Comparison of ENCODE assay signal across 27 cellular contexts in genomic region chr22:27616033-27616432, GRCh38.
"Had no signal": no experiment of that assay in that cellular context is flagged by ENCODE, and none has a peak within 500 bp of the region (broad histone marks: within the 10 kb centered on the region; RNA-seq: fewer than 3 reads in every experiment).

No MANE protein-coding gene starts in this region.

- H3K27me3 ChIP-seq: cardiac muscle cell, pancreas had no signal

- H3K27ac Mint-ChIP-seq: activated B cell treated with CpG ODN at 0.5 μM for 24 hours; activated CD4-positive, alpha-beta T cell treated with anti-CD3 and anti-CD28 coated beads for 36 hours; activated CD8-positive, alpha-beta memory T cell treated with anti-CD3 and anti-CD28 coated beads, Interleukin-2, amount 10 ng/mL, durations not matched to agents 7 days and 5 days; activated CD8-positive, alpha-beta T cell treated with anti-CD3 and anti-CD28 coated beads, Interleukin-2, amount 10 ng/mL, durations not matched to agents 7 days and 5 days; activated naive CD8-positive, alpha-beta T cell; activated T-helper 2 cell treated with anti-CD3 and anti-CD28 coated beads, Interferon-gamma antibody, Interleukin-2, Interleukin-4, amounts not matched to agents 10 μg/mL and 5 μg/mL and 100 μg/mL, durations not matched to agents 14 hours and 24 hours and 36 hours; naive B cell; nephron progenitor cell; stimulated activated naive B cell treated with anti-CD40 and anti-IgM and Interleukin-4, amounts not matched to agents 10 μg/mL and 1 μg/mL and 100 μg/mL, for 72 hours had no signal

- H3K4me3 Mint-ChIP-seq: activated B cell treated with CpG ODN at 0.5 μM for 24 hours; activated CD4-positive, alpha-beta T cell treated with anti-CD3 and anti-CD28 coated beads for 36 hours; activated CD8-positive, alpha-beta memory T cell treated with anti-CD3 and anti-CD28 coated beads, Interleukin-2, amount 10 ng/mL, durations not matched to agents 7 days and 5 days; activated CD8-positive, alpha-beta T cell treated with anti-CD3 and anti-CD28 coated beads, Interleukin-2, amount 10 ng/mL, durations not matched to agents 7 days and 5 days; activated naive CD8-positive, alpha-beta T cell; nephron progenitor cell; stimulated activated naive B cell treated with anti-CD40 and anti-IgM and Interleukin-4, amounts not matched to agents 10 μg/mL and 1 μg/mL and 100 μg/mL, for 72 hours had no signal

- H3K36me3 ChIP-seq: cardiac muscle cell, pancreas, sigmoid colon, stomach, thyroid gland, upper lobe of right lung had no signal

- ATAC-seq: activated CD4-positive, alpha-beta T cell treated with anti-CD3 and anti-CD28 coated beads for 36 hours; activated CD8-positive, alpha-beta memory T cell treated with anti-CD3 and anti-CD28 coated beads, Interleukin-2, amount 10 ng/mL, durations not matched to agents 7 days and 5 days; activated CD8-positive, alpha-beta T cell treated with anti-CD3 and anti-CD28 coated beads, Interleukin-2, amount 10 ng/mL, durations not matched to agents 7 days and 5 days; body of pancreas; left cardiac atrium; pancreas; psoas muscle; stimulated activated naive B cell treated with anti-CD40 and anti-IgM and Interleukin-4, amounts not matched to agents 10 μg/mL and 1 μg/mL and 100 μg/mL, for 72 hours; upper lobe of right lung had no signal

- H3K4me1 Mint-ChIP-seq: activated B cell treated with CpG ODN at 0.5 μM for 24 hours; activated CD4-positive, alpha-beta T cell treated with anti-CD3 and anti-CD28 coated beads for 36 hours; activated CD8-positive, alpha-beta memory T cell treated with anti-CD3 and anti-CD28 coated beads, Interleukin-2, amount 10 ng/mL, durations not matched to agents 7 days and 5 days had no signal

- DNase-seq: activated B cell treated with CpG ODN at 0.5 μM for 24 hours; activated CD4-positive, alpha-beta T cell treated with anti-CD3 and anti-CD28 coated beads for 36 hours; activated CD8-positive, alpha-beta memory T cell treated with anti-CD3 and anti-CD28 coated beads, Interleukin-2, amount 10 ng/mL, durations not matched to agents 7 days and 5 days; activated CD8-positive, alpha-beta T cell treated with anti-CD3 and anti-CD28 coated beads, Interleukin-2, amount 10 ng/mL, durations not matched to agents 7 days and 5 days; activated T-cell treated with anti-CD3 and anti-CD28 coated beads, Interleukin-2, amount 50 U/mL, for 48 hours; aorta; body of pancreas; cerebellar nuclear complex; dorsolateral prefrontal cortex; effector memory CD4-positive, alpha-beta T cell; left cardiac atrium; mammary epithelial cell; naive B cell; nephron progenitor cell; pancreas; psoas muscle; sigmoid colon; stimulated activated CD4-positive, alpha-beta T cell treated with anti-CD3 and anti-CD28 coated beads, Interleukin-15, amount 100 ng/mL, for 24 hours; stimulated activated CD4-positive, alpha-beta T cell treated with anti-CD3 and anti-CD28 coated beads, Interleukin-2, amount 100 ng/mL, for 24 hours; stimulated activated naive B cell treated with anti-CD40 and anti-IgM and Interleukin-4, amounts not matched to agents 10 μg/mL and 1 μg/mL and 100 μg/mL, for 72 hours; stomach; thyroid gland; upper lobe of right lung had no signal

- H3K9me3 ChIP-seq: body of pancreas, pancreas, psoas muscle, sigmoid colon, stomach, thyroid gland, upper lobe of right lung had no signal

- H3K36me3 Mint-ChIP-seq: activated CD8-positive, alpha-beta memory T cell treated with anti-CD3 and anti-CD28 coated beads, Interleukin-2, amount 10 ng/mL, durations not matched to agents 7 days and 5 days; activated naive CD8-positive, alpha-beta T cell; naive B cell had no signal

- H3K4me1 ChIP-seq: pancreas, psoas muscle had no signal

- H3K27ac ChIP-seq: body of pancreas, cardiac muscle cell, coronary artery, dorsolateral prefrontal cortex, pancreas, psoas muscle, sigmoid colon, stomach, thyroid gland, upper lobe of right lung had no signal

- H3K9me3 Mint-ChIP-seq: activated B cell treated with CpG ODN at 0.5 μM for 24 hours; activated T-helper 2 cell treated with anti-CD3 and anti-CD28 coated beads, Interferon-gamma antibody, Interleukin-2, Interleukin-4, amounts not matched to agents 10 μg/mL and 5 μg/mL and 100 μg/mL, durations not matched to agents 14 hours and 24 hours and 36 hours had no signal

- H3K4me3 ChIP-seq: body of pancreas, cardiac muscle cell, coronary artery, dorsolateral prefrontal cortex, pancreas, psoas muscle, sigmoid colon, stomach, thyroid gland, upper lobe of right lung had no signal
